Comparison of ENCODE assay signal across 8 cellular contexts in genomic region chr20:3046677-3047462, GRCh38. TPM values are rescaled to one million over a fixed set of nuclear protein-coding genes. Genes with fewer than 3 reads are reported as not detected.
DNase-seq lines count a peak whose midpoint lies in the region; ATAC-seq and TF ChIP-seq lines count a peak whose summit lies in the region.

No MANE protein-coding gene starts in this region.

- H4K20me1 ChIP-seq in DOHH2 (ENCODE audit: control insufficient read depth, insufficient read depth, low read depth, low read length) (no peaks in the 10 kb centered on the region), SK-N-SH (ENCODE audit: insufficient read depth) (0 out of 2 replicates have a peak, but pooled peaks cover 5% of the 10 kb centered on the region)

- peak overlapping the region; percentile 80 for H3K9ac ChIP-seq in SK-N-SH
- H3K9ac ChIP-seq in neuronal stem cell (ENCODE audit: low read depth, low read length, poor library complexity), result peak overlapping the region; percentile 99

- peak overlapping the region; percentile 76 for H2AK5ac ChIP-seq in neuronal stem cell (ENCODE audit: low read depth, low read length)

- H3K9me3 ChIP-seq in DOHH2 (ENCODE audit: control insufficient read depth, insufficient read depth, low read length), result no peaks in the 10 kb centered on the region
- no peaks in the 10 kb centered on the region for H3K9me3 ChIP-seq in SK-N-SH
- H3K9me3 ChIP-seq in neuronal stem cell (replicated peaks in 1 of 2; ENCODE audit: control insufficient read depth in 2 of 2, insufficient read depth in 1 of 2, low read depth in 1 of 2, low read length in 2 of 2), result no peaks in the 10 kb centered on the region

- no peak overlapping the region for H3K4ac ChIP-seq in neuronal stem cell (ENCODE audit: low read length)

- peak overlapping the region; percentile 84 for H2BK120ac ChIP-seq in neuronal stem cell (ENCODE audit: low read depth, low read length)

- 0 out of 2 replicates have a peak, but pooled peaks cover 6% of the 10 kb centered on the region for H3F3A ChIP-seq in DOHH2 (ENCODE audit: control insufficient read depth, insufficient read depth)
- peaks cover 4% of the 10 kb centered on the region for H3F3A ChIP-seq in SK-N-SH (replicated peaks; ENCODE audit: insufficient read depth)

- no peak for TF ChIP-seq EP300 in SK-N-SH (IDR thresholded peaks at IDR 0.05; ENCODE audit: borderline replicate concordance in 1 of 2, low read depth in 1 of 2, low read length in 1 of 2)

- ATAC-seq in esophagus mucosa, result peak; percentile 20
- no peak for ATAC-seq in HG03521 (IDR thresholded peaks at IDR 0.05; ENCODE audit: unreplicated experiment)
- no peak for ATAC-seq in HG03378 (IDR thresholded peaks at IDR 0.05; ENCODE audit: unreplicated experiment)

- peak overlapping the region; percentile 24; the same call in 1 of the 2 replicates for H3K27ac ChIP-seq in DOHH2 (ENCODE audit: low read depth, low read length)
- peak overlapping the region; percentile 54 to 96; a peak in 3 of 4 replicates for H3K27ac ChIP-seq in SK-N-SH (ENCODE audit: low read depth in 2 of 2, low read length in 1 of 2)
- H3K27ac ChIP-seq in neuronal stem cell (replicated peaks; ENCODE audit: low read length), result no peak overlapping the region

- no peaks in the 10 kb centered on the region for H3K27me3 ChIP-seq in DOHH2 (ENCODE audit: control insufficient read depth, low read length)
- no peaks in the 10 kb centered on the region for H3K27me3 ChIP-seq in SK-N-SH (ENCODE audit: insufficient read depth)
- H3K27me3 ChIP-seq in neuronal stem cell (ENCODE audit: control insufficient read depth in 3 of 3, insufficient read depth in 3 of 3, low read depth in 1 of 3, low read length in 3 of 3), result no peaks in the 10 kb centered on the region

- peaks cover 19% of the 10 kb centered on the region for H3K4me1 ChIP-seq in DOHH2 (ENCODE audit: control insufficient read depth, low read length)
- peaks cover 2 to 17% of the 10 kb centered on the region in 2 experiments; a peak in 2 of 4 replicates for H3K4me1 ChIP-seq in SK-N-SH (ENCODE audit: control insufficient read depth in 1 of 2, insufficient read depth in 2 of 2, low read depth in 1 of 2, low read length in 1 of 2)
- peaks cover 6 to 8% of the 10 kb centered on the region in 2 donors for H3K4me1 ChIP-seq in neuronal stem cell (ENCODE audit: control insufficient read depth in 2 of 2, insufficient read depth in 1 of 2, low read depth in 1 of 2, low read length in 2 of 2)

- peak overlapping the region; percentile 97 for H3K14ac ChIP-seq in neuronal stem cell (ENCODE audit: low read length)

- H3K36me3 ChIP-seq in DOHH2 (ENCODE audit: control insufficient read depth, low read length) (peaks cover 39% of the 10 kb centered on the region), SK-N-SH (replicated peaks in 1 of 2; ENCODE audit: control insufficient read depth in 1 of 2, insufficient read depth in 2 of 2, low read length in 1 of 2) (peaks cover 12 to 27% of the 10 kb centered on the region in 2 experiments), neuronal stem cell (replicated peaks in 1 of 2; ENCODE audit: control insufficient read depth in 2 of 2, insufficient read depth in 2 of 2, low read length in 2 of 2) (peaks cover 19 to 40% of the 10 kb centered on the region in 2 donors)

- H3K9me2 ChIP-seq in DOHH2 (replicated peaks; ENCODE audit: control insufficient read depth, low read length), result no peaks in the 10 kb centered on the region
- no peaks in the 10 kb centered on the region for H3K9me2 ChIP-seq in SK-N-SH

- no peak for DNase-seq in Jurkat, Clone E6-1 (ENCODE audit: low read depth, low spot score)
- no peak for DNase-seq in SK-N-SH
- no peak for DNase-seq in neuronal stem cell (ENCODE audit: low spot score)
- no peak for DNase-seq in UCSD-AML1 (lab: John Stamatoyannopoulos, UW; ENCODE audit: unreplicated experiment)

- H2BK12ac ChIP-seq in neuronal stem cell (ENCODE audit: low read length), result no peak overlapping the region

- H3K79me2 ChIP-seq in DOHH2 (ENCODE audit: control insufficient read depth, low read length) (peaks cover 24% of the 10 kb centered on the region), SK-N-SH (ENCODE audit: insufficient read depth) (peaks cover 21% of the 10 kb centered on the region)

- CTCF ChIA-PET in SK-N-SH (lab: Yijun Ruan, JAX), result no interaction called here

- POLR2A ChIA-PET in SK-N-SH (lab: Yijun Ruan, JAX), result interaction anchor here (1.1 kb wide), 1 partner anchor 172 kb away, joined by 3 read pairs; no protein-coding TSS in a partner anchor

- TF ChIP-seq CTCF in DOHH2 (IDR thresholded peaks at IDR 0.05; ENCODE audit: low read depth, low read length, poor library complexity, severe bottlenecking) (no peak), SK-N-SH (IDR thresholded peaks at IDR 0.05) (no peak)

- no peak overlapping the region for H4K8ac ChIP-seq in neuronal stem cell (ENCODE audit: low read depth, low read length)

- no peak for TF ChIP-seq RAD21 in SK-N-SH (IDR thresholded peaks at IDR 0.05; ENCODE audit: low read length)

- peak overlapping the region; percentile 40 for H2BK5ac ChIP-seq in neuronal stem cell (ENCODE audit: low read length)

- H3K4me3 ChIP-seq in DOHH2 (ENCODE audit: low read length) (peak overlapping the region; percentile 86), SK-N-SH (ENCODE audit: low read depth in 2 of 2, low read length in 1 of 2) (peak overlapping the region; percentile 78 to 97), neuronal stem cell (ENCODE audit: low read length in 2 of 2) (peak overlapping the region; percentile 93 to 96)
- peak overlapping the region; percentile 83 for H3K4me3 ChIP-seq in Jurkat, Clone E6-1 (ENCODE audit: low read length)

- H2AFZ ChIP-seq in SK-N-SH (ENCODE audit: low read depth) (0 out of 2 replicates have a peak overlapping the region, but pooled peaks have one; percentile 53), neuronal stem cell (ENCODE audit: low read length) (peak overlapping the region; percentile 99)

- peak overlapping the region; percentile 97 for H3K18ac ChIP-seq in neuronal stem cell (ENCODE audit: low read length)

- H3K79me1 ChIP-seq in neuronal stem cell (ENCODE audit: low read depth, low read length), result peaks cover 3% of the 10 kb centered on the region

- WGBS in SK-N-SH (ENCODE audit: low lambda C conversion rate), result 23% methylated on average over 33 of the region's 39 CpGs
- WGBS in neuronal stem cell (ENCODE audit: extremely low coverage in 2 of 2, insufficient read length in 2 of 2, insufficient replicate concordance in 1 of 2), 2 donors, result no CpG with 5 or more reads among the region's 39 CpGs

- H2BK15ac ChIP-seq in neuronal stem cell (ENCODE audit: low read length), result no peak overlapping the region

- H3K4me2 ChIP-seq in DOHH2 (ENCODE audit: low read length) (peak overlapping the region; percentile 79), SK-N-SH (peak overlapping the region; percentile 94), neuronal stem cell (ENCODE audit: insufficient read depth, low read length, poor library complexity, severe bottlenecking) (peak overlapping the region; percentile 85)

- H4K91ac ChIP-seq in neuronal stem cell (ENCODE audit: low read depth, low read length, poor library complexity), result no peak overlapping the region

- peak overlapping the region; percentile 92 for H3K23ac ChIP-seq in neuronal stem cell (ENCODE audit: low read depth, low read length, poor library complexity)

TF ChIP-seq in SK-N-SH, 30 proteins besides CTCF, POLR2A, EP300 and RAD21:
- TF ChIP-seq PBX3 (IDR thresholded peaks at IDR 0.05) (peak; percentile 31; the same call in 1 of the 2 replicates), FOXM1 (IDR thresholded peaks at IDR 0.05; ENCODE audit: low read depth) (no peak)

RNA-seq across cellular contexts. Expression of gene MRPS26, which starts 1.0 kb away (rescaled TPM):
- 74.0 TPM for polyA plus RNA-seq in Jurkat, Clone E6-1 (2012; ENCODE audit: insufficient read depth, insufficient read length)
- polyA plus RNA-seq in SK-N-SH (2012; rRNA removed), result 114 and 152 TPM in 2 replicates
- polyA plus RNA-seq in SK-N-SH (2012; cell fraction: cytosol; rRNA removed), result 91.5 and 118 TPM in 2 replicates
- 94.2 and 127 TPM in 2 replicates for polyA plus RNA-seq in SK-N-SH (2012; cell fraction: nucleus; rRNA removed)
- total RNA-seq in esophagus mucosa, result 36.5 TPM
- polyA plus RNA-seq in neuronal stem cell (2013, experiment 1 of 2), result 58.4 TPM
- polyA plus RNA-seq in neuronal stem cell (2013, experiment 2 of 2), result 57.2 TPM

RNA-seq across cellular contexts. Expression of gene GNRH2, which starts 3.4 kb away (rescaled TPM):
- polyA plus RNA-seq in Jurkat, Clone E6-1 (2012; ENCODE audit: insufficient read depth, insufficient read length), result not detected
- 0.31 and 0.58 TPM in 2 replicates for polyA plus RNA-seq in SK-N-SH (2012; rRNA removed)
- polyA plus RNA-seq in SK-N-SH (2012; cell fraction: cytosol; rRNA removed), result 0.05 TPM in 1 of 2 replicates, not detected in the other
- 2.3 and 5.7 TPM in 2 replicates for polyA plus RNA-seq in SK-N-SH (2012; cell fraction: nucleus; rRNA removed)
- total RNA-seq in esophagus mucosa, result not detected
- not detected for polyA plus RNA-seq in neuronal stem cell (2013, experiment 1 of 2)
- polyA plus RNA-seq in neuronal stem cell (2013, experiment 2 of 2), result not detected

RNA-seq across cellular contexts. Expression of gene OXT, which starts 24.6 kb away (rescaled TPM):
- polyA plus RNA-seq in Jurkat, Clone E6-1 (2012; ENCODE audit: insufficient read depth, insufficient read length), result not detected
- not detected in 2 replicates for polyA plus RNA-seq in SK-N-SH (2012; rRNA removed)
- polyA plus RNA-seq in SK-N-SH (2012; cell fraction: cytosol; rRNA removed), result not detected in 2 replicates
- not detected in 2 replicates for polyA plus RNA-seq in SK-N-SH (2012; cell fraction: nucleus; rRNA removed)
- total RNA-seq in esophagus mucosa, result not detected
- polyA plus RNA-seq in neuronal stem cell (2013, experiment 1 of 2), result 0.17 TPM
- polyA plus RNA-seq in neuronal stem cell (2013, experiment 2 of 2), result 0.12 TPM

RNA-seq across cellular contexts. Expression of gene AVP, which starts 37.7 kb away (rescaled TPM):
- not detected for polyA plus RNA-seq in Jurkat, Clone E6-1 (2012; ENCODE audit: insufficient read depth, insufficient read length)
- not detected in 2 replicates for polyA plus RNA-seq in SK-N-SH (2012; rRNA removed)
- not detected in 2 replicates for polyA plus RNA-seq in SK-N-SH (2012; cell fraction: cytosol; rRNA removed)
- polyA plus RNA-seq in SK-N-SH (2012; cell fraction: nucleus; rRNA removed), result not detected in 2 replicates
- total RNA-seq in esophagus mucosa, result not detected
- polyA plus RNA-seq in neuronal stem cell (2013, experiment 1 of 2), result not detected
- polyA plus RNA-seq in neuronal stem cell (2013, experiment 2 of 2), result 0.07 TPM
